8 cellular contexts compared by ENCODE assay signal in genomic region chr16:88700636-88701482, GRCh38. TPM values are rescaled to one million over a fixed set of nuclear protein-coding genes. Genes with fewer than 3 reads are reported as not detected.
DNase-seq lines count a peak whose midpoint lies in the region; TF ChIP-seq lines count a peak whose summit lies in the region.

No MANE protein-coding gene starts in this region.

- CTCF ChIA-PET in CD8-positive, alpha-beta memory T cell (lab: Charles Lee), result interaction anchor here (0.8 to 5.9 kb wide), 14 partner anchors 13 to 157 kb away, joined by 3 to 29 read pairs (median 4); partner anchors contain the start of gene CDT1

- POLR2A ChIA-PET in CD8-positive, alpha-beta memory T cell (lab: Charles Lee), result interaction anchor here (0.7 to 4.2 kb wide), 12 partner anchors 9 to 130 kb away, joined by 3 to 26 read pairs (median 6); partner anchors contain the start of genes CYBA, IL17C, MVD and ZC3H18

- peak overlapping the region; percentile 93 for H3K27ac ChIP-seq in CD8-positive, alpha-beta memory T cell (ENCODE audit: low read depth, low read length)
- no peak overlapping the region for H3K27ac ChIP-seq in GM23248
- H3K27ac ChIP-seq in esophagus (ENCODE audit: low read depth in 2 of 2, low read length in 1 of 2), result peak overlapping the region; percentile 45 to 60
- no peak overlapping the region for H3K27ac ChIP-seq in tibial artery

- peak overlapping the region; percentile 92 to 100 (median 99) for H3K27ac Mint-ChIP-seq in CD8-positive, alpha-beta memory T cell

- H3K4me1 ChIP-seq in CD8-positive, alpha-beta memory T cell (ENCODE audit: insufficient read depth, low read length), result peaks cover 78% of the 10 kb centered on the region
- H3K4me1 ChIP-seq in GM23248 (ENCODE audit: insufficient read depth) (peaks cover 7% of the 10 kb centered on the region), esophagus (ENCODE audit: control insufficient read depth in 2 of 2, insufficient read depth in 2 of 2, low read length in 1 of 2) (peaks cover 3 to 9% of the 10 kb centered on the region in 2 donors), tibial artery (peaks cover 0 to 33% (median 20%) of the 10 kb centered on the region in 4 donors)

- no peaks in the 10 kb centered on the region for H3K9me3 Mint-ChIP-seq in CD8-positive, alpha-beta memory T cell

- H3K36me3 Mint-ChIP-seq in CD8-positive, alpha-beta memory T cell, result peaks cover 0 to 83% (median 0%) of the 10 kb centered on the region in 3 donors

- H3K9ac ChIP-seq in GM23248, result no peak overlapping the region

- H3F3A ChIP-seq in GM23248 (ENCODE audit: insufficient read depth), result no peaks in the 10 kb centered on the region

- H3K36me3 ChIP-seq in CD8-positive, alpha-beta memory T cell (ENCODE audit: insufficient read depth, low read length), result peaks cover 33% of the 10 kb centered on the region
- H3K36me3 ChIP-seq in GM23248 (ENCODE audit: low read depth), result no peaks in the 10 kb centered on the region
- H3K36me3 ChIP-seq in esophagus (ENCODE audit: control insufficient read depth in 2 of 2, insufficient read depth in 2 of 2, low read length in 1 of 2), result peaks cover 0 to 23% of the 10 kb centered on the region in 2 donors
- peaks cover 20 to 73% (median 32%) of the 10 kb centered on the region in 3 donors for H3K36me3 ChIP-seq in tibial artery

- H3K79me2 ChIP-seq in GM23248 (ENCODE audit: insufficient read depth), result no peaks in the 10 kb centered on the region

- no peaks in the 10 kb centered on the region for H3K9me2 ChIP-seq in GM23248 (ENCODE audit: insufficient read depth)

- no peak for TF ChIP-seq CTCF in tibial artery (IDR thresholded peaks at IDR 0.05)

- peak overlapping the region; percentile 94 to 97 (median 96) for H3K4me3 Mint-ChIP-seq in CD8-positive, alpha-beta memory T cell

- in situ Hi-C loops in GM23248 (cut with MboI), result no loop called here

- 64 to 75% methylated on average over 33 to 36 of the region's 42 CpGs for WGBS in GM23248 (ENCODE audit: low coverage in 1 of 2, low lambda C conversion rate in 2 of 2, missing lambda C conversion rate in 2 of 2), 2 experiments
- 55 to 61% methylated on average over 39 to 42 of the region's 42 CpGs for WGBS in esophagus, 2 donors

- H3K9me3 ChIP-seq in CD8-positive, alpha-beta memory T cell (ENCODE audit: low read length), result no peaks in the 10 kb centered on the region
- H3K9me3 ChIP-seq in GM23248 (ENCODE audit: low read depth), result no peaks in the 10 kb centered on the region
- H3K9me3 ChIP-seq in esophagus (ENCODE audit: control insufficient read depth in 2 of 2, insufficient read depth in 1 of 2, low read depth in 1 of 2, low read length in 1 of 2), result peaks cover 0 to 2% of the 10 kb centered on the region in 2 donors
- no peaks in the 10 kb centered on the region for H3K9me3 ChIP-seq in tibial artery

- DNase-seq in CD8-positive, alpha-beta memory T cell, result peak; percentile 93 to 98 (median 96)
- DNase-seq in GM23248, result peak; percentile 73
- DNase-seq in NAMALWA (ENCODE audit: low spot score), result peak; percentile 80
- DNase-seq in activated CD8-positive, alpha-beta memory T cell treated with anti-CD3 and anti-CD28 coated beads, Interleukin-2, amount 50 U/mL, for 24 hours (ENCODE audit: extremely low read depth), result peak; percentile 92
- DNase-seq in posterior cingulate gyrus, result peak in 8 of 10 donors; percentile 27 to 93 (median 55)
- peak; percentile 92 for DNase-seq in tibial artery
- DNase-seq in NCI-H1436 (lab: John Stamatoyannopoulos, UW), result no peak

- intact Hi-C loops in posterior cingulate gyrus (cut with DNase I) (no loop called here), tibial artery (cut with DNase I; ENCODE audit: low total_unique reads) (no loop called here)

- H3K27me3 Mint-ChIP-seq in CD8-positive, alpha-beta memory T cell, result peaks cover 0 to 4% of the 10 kb centered on the region in 2 donors

- H3K27me3 ChIP-seq in CD8-positive, alpha-beta memory T cell (ENCODE audit: insufficient read depth, low read length, poor library complexity, severe bottlenecking), result no peaks in the 10 kb centered on the region
- no peaks in the 10 kb centered on the region for H3K27me3 ChIP-seq in GM23248 (replicated peaks; ENCODE audit: insufficient read depth)
- H3K27me3 ChIP-seq in esophagus (ENCODE audit: control insufficient read depth in 1 of 2, insufficient read depth in 2 of 2, low read length in 2 of 2), result no peaks in the 10 kb centered on the region
- no peaks in the 10 kb centered on the region for H3K27me3 ChIP-seq in tibial artery

- H3K4me1 Mint-ChIP-seq in CD8-positive, alpha-beta memory T cell, result peaks cover 39 to 64% (median 55%) of the 10 kb centered on the region in 3 donors

- H3K4me2 ChIP-seq in GM23248 (ENCODE audit: unreplicated experiment), result no peak overlapping the region

- peak overlapping the region; percentile 97 for H3K4me3 ChIP-seq in CD8-positive, alpha-beta memory T cell (ENCODE audit: low read length)
- H3K4me3 ChIP-seq in GM23248, result no peak overlapping the region
- peak overlapping the region in 1 of 2 donors; percentile 21 for H3K4me3 ChIP-seq in esophagus (ENCODE audit: low read depth in 1 of 2, low read length in 2 of 2)
- no peak overlapping the region for H3K4me3 ChIP-seq in tibial artery

- no peaks in the 10 kb centered on the region for H4K20me1 ChIP-seq in GM23248 (ENCODE audit: insufficient read depth)

- H2AFZ ChIP-seq in GM23248, result no peak overlapping the region

RNA-seq across cellular contexts. Expression of gene RNF166, which starts 5.3 kb away (rescaled TPM):
- total RNA-seq in CD8-positive, alpha-beta memory T cell, result 10 to 100 TPM; 51.7 to 56.2 TPM
- 122 TPM for polyA plus RNA-seq in CD8-positive, alpha-beta memory T cell
- total RNA-seq in GM23248 (2014; rRNA removed; shearing (Covaris generic)), result 13.7 and 14.6 TPM in 2 replicates
- polyA plus RNA-seq in GM23248 (2016; fragmentation: Nextera tagmentation; extraction: Ambion mirVana) (8.2 and 8.9 TPM in 2 replicates), esophagus (10 to 100 TPM in 1 of 2 donors, 1 to 10 TPM in 1; 5.2 to 11.7 TPM)

RNA-seq across cellular contexts. Expression of gene CTU2, which starts 5.4 kb away (rescaled TPM):
- total RNA-seq in CD8-positive, alpha-beta memory T cell, result 10 to 100 TPM; 68.6 to 69.0 TPM
- polyA plus RNA-seq in CD8-positive, alpha-beta memory T cell, result 21.6 TPM
- total RNA-seq in GM23248 (2014; rRNA removed; shearing (Covaris generic)), result 20.4 and 22.3 TPM in 2 replicates
- polyA plus RNA-seq in GM23248 (2016; fragmentation: Nextera tagmentation; extraction: Ambion mirVana) (16.1 and 17.1 TPM in 2 replicates), esophagus (10 to 100 TPM; 10.4 to 11.0 TPM)

RNA-seq across cellular contexts. Expression of gene SNAI3, which starts 14.6 kb away (rescaled TPM):
- 1 to 10 TPM; 2.2 to 2.8 TPM for total RNA-seq in CD8-positive, alpha-beta memory T cell
- polyA plus RNA-seq in CD8-positive, alpha-beta memory T cell, result 13.5 TPM
- total RNA-seq in GM23248 (2014; rRNA removed; shearing (Covaris generic)), result not detected in 2 replicates
- polyA plus RNA-seq in GM23248 (2016; fragmentation: Nextera tagmentation; extraction: Ambion mirVana) (0.35 and 0.71 TPM in 2 replicates), esophagus (under 1 TPM; 0.24 to 0.28 TPM)

RNA-seq across cellular contexts. Expression of gene MVD, which starts 38.0 kb away (rescaled TPM):
- total RNA-seq in CD8-positive, alpha-beta memory T cell, result 10 to 100 TPM; 58.0 to 59.7 TPM
- 25.6 TPM for polyA plus RNA-seq in CD8-positive, alpha-beta memory T cell
- total RNA-seq in GM23248 (2014; rRNA removed; shearing (Covaris generic)), result 25.0 and 29.1 TPM in 2 replicates
- 27.4 and 28.6 TPM in 2 replicates for polyA plus RNA-seq in GM23248 (2016; fragmentation: Nextera tagmentation; extraction: Ambion mirVana)
- polyA plus RNA-seq in esophagus, result 100 to 1,000 TPM in 1 of 2 donors, 10 to 100 TPM in 1; 92.5 to 149 TPM

RNA-seq across cellular contexts. Expression of gene CYBA, which starts 50.0 kb away (rescaled TPM):
- 100 to 1,000 TPM; 208 to 237 TPM for total RNA-seq in CD8-positive, alpha-beta memory T cell
- polyA plus RNA-seq in CD8-positive, alpha-beta memory T cell, result 1,129 TPM
- 332 and 338 TPM in 2 replicates for total RNA-seq in GM23248 (2014; rRNA removed; shearing (Covaris generic))
- 270 and 283 TPM in 2 replicates for polyA plus RNA-seq in GM23248 (2016; fragmentation: Nextera tagmentation; extraction: Ambion mirVana)
- polyA plus RNA-seq in esophagus, result 10 to 100 TPM; 58.5 to 67.8 TPM

Comparison
In these comparisons a context has a peak if more than half of its experiments do, and no peak if none do; other contexts are left out.
1. H3K27ac ChIP-seq: peak in CD8-positive, alpha-beta memory T cell (single experiment) and esophagus (2 of 2); none in GM23248 (single experiment) and tibial artery (0 of 2).